In the genomic region with DNA sequence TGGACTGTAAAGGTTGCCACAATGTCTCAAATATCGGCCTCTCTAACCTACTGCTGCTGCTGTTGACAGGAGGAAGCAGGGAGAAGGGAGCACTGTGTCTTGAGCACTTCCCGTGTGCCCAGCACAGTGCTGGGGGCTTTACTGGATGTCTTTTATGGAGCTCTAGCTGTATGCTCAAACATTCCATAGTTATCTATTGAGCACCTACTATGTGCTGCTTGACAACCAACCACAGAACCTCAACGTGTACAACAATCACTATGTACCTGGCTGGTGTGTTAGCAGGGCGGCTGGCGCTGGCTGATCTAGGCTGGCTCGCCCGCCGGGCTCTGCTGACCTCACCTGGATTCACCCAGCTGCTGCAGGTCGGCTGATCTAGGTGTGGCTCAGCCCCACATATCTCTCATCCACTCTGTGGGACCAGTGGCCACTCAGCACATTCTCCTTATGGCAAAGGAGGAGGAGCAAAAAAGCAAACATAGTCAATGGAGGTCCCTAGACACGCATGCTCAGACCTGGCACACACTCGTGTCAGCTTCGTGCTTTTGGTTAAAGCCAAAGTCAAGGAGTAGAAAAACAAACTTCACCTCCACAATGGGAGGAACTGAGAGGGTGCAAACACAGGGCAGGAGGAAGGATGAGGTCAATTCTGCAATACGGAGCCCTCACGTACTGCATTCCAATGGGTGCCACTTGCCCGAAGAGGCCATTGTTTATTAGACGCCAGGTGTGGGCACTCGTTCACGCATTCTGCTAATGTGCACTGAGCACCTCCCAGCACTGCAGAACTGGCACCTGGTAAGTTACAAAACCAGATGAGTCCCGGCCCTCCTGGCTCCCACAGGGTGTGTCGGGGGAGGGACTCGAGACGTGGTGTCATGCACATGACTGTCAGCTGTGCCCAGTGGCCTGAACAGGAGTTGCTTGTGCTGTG, we compare ENCODE assay signal across 16 cellular contexts.
A peak's percentile ranks its signal among the peaks of the same experiment; 100 is the strongest.
DNase-seq lines count a peak whose midpoint lies in the region; ATAC-seq and TF ChIP-seq lines count a peak whose summit lies in the region.
"Had no signal": no experiment of that assay in that cellular context is flagged by ENCODE, and none has a peak within 500 bp of the region (broad histone marks: within the 10 kb centered on the region; RNA-seq: fewer than 3 reads in every experiment).

No MANE protein-coding gene starts in this region.

- H3K27me3 Mint-ChIP-seq in WTC11 (ENCODE audit: low read depth) (no peaks in the 10 kb centered on the region), MCF 10A (ENCODE audit: insufficient read depth, unreplicated experiment) (no peaks in the 10 kb centered on the region)
- H3K27me3 Mint-ChIP-seq in effector memory CD8-positive, alpha-beta T cell, result no peaks in the 10 kb centered on the region

- peaks cover 0 to 5% of the 10 kb centered on the region in 2 experiments for H3K27me3 ChIP-seq in mesenchymal stem cell (ENCODE audit: control insufficient read depth in 1 of 2, insufficient read depth in 1 of 2, low read length in 2 of 2)
- H3K27me3 ChIP-seq: heart right ventricle had no signal

- DNase-seq in DMS79 (lab: John Stamatoyannopoulos, UW) (peak; percentile 93), NCI-H2107 (lab: John Stamatoyannopoulos, UW) (peak; percentile 85), WTC11 (ENCODE audit: low spot score) (no peak), mesenchymal stem cell (no peak), MCF 10A (ENCODE audit: unreplicated experiment) (no peak), AML-193 (lab: John Stamatoyannopoulos, UW) (no peak)
- DNase-seq in effector memory CD8-positive, alpha-beta T cell, result no peak
- DNase-seq: activated CD4-positive, alpha-beta T cell treated with anti-CD3 and anti-CD28 coated beads, Interleukin-2, amount 10 ng/mL, durations not matched to agents 24 days and 14 days; activated T-cell treated with anti-CD3 and anti-CD28 coated beads, Interleukin-2, amount 50 U/mL, for 72 hours; amniotic stem cell; C1 segment of cervical spinal cord; erythroblast; heart right ventricle; left ventricle myocardium inferior had no signal

- peak overlapping the region in 1 of 2 experiments; percentile 47 for H3K4ac ChIP-seq in mesenchymal stem cell (ENCODE audit: low read depth in 1 of 2, low read length in 2 of 2)

- H3K27ac Mint-ChIP-seq in WTC11 (no peak overlapping the region), MCF 10A (ENCODE audit: low read depth, unreplicated experiment) (no peak overlapping the region)
- H3K27ac Mint-ChIP-seq in effector memory CD8-positive, alpha-beta T cell, result no peak overlapping the region
- H3K27ac Mint-ChIP-seq: activated CD4-positive, alpha-beta T cell treated with anti-CD3 and anti-CD28 coated beads, Interleukin-2, amount 10 ng/mL, durations not matched to agents 24 days and 14 days; activated T-cell treated with anti-CD3 and anti-CD28 coated beads, Interleukin-2, amount 50 U/mL, for 72 hours had no signal

- peak overlapping the region; percentile 51 to 79 for H2BK12ac ChIP-seq in mesenchymal stem cell (ENCODE audit: low read length in 2 of 2)

- no peak overlapping the region for H3K4me3 Mint-ChIP-seq in WTC11
- H3K4me3 Mint-ChIP-seq in MCF 10A (ENCODE audit: unreplicated experiment), result no peak overlapping the region
- no peak overlapping the region for H3K4me3 Mint-ChIP-seq in effector memory CD8-positive, alpha-beta T cell
- H3K4me3 Mint-ChIP-seq: activated CD4-positive, alpha-beta T cell treated with anti-CD3 and anti-CD28 coated beads, Interleukin-2, amount 10 ng/mL, durations not matched to agents 24 days and 14 days; activated T-cell treated with anti-CD3 and anti-CD28 coated beads, Interleukin-2, amount 50 U/mL, for 72 hours; natural killer cell treated with Interleukin-12 subunit alpha and Interleukin-12 subunit beta and Interleukin-15 and Interleukin-18, amount 100 ng/mL, for 72 hours had no signal

- H3K9me3 ChIP-seq in mesenchymal stem cell (ENCODE audit: control insufficient read depth, low read length), result no peaks in the 10 kb centered on the region
- H3K9me3 ChIP-seq: heart right ventricle, left ventricle myocardium inferior had no signal

- 95% methylated on average over 22 of the region's 22 CpGs for WGBS in mesenchymal stem cell

- peak; percentile 33; the same call in 1 of the 2 replicates for ATAC-seq in WTC11
- no peak for ATAC-seq in GM19324 (IDR thresholded peaks at IDR 0.05; ENCODE audit: low FRiP score, unreplicated experiment)
- no peak for ATAC-seq in effector memory CD8-positive, alpha-beta T cell (replicated peaks)
- ATAC-seq: activated T-cell treated with anti-CD3 and anti-CD28 coated beads, Interleukin-2, amount 50 U/mL, for 72 hours; heart right ventricle; natural killer cell treated with Interleukin-12 subunit alpha and Interleukin-12 subunit beta and Interleukin-15 and Interleukin-18, amount 100 ng/mL, for 72 hours had no signal

- no peak overlapping the region for H3K9ac ChIP-seq in mesenchymal stem cell (ENCODE audit: low read length)

- no peak overlapping the region for H2BK120ac ChIP-seq in mesenchymal stem cell (ENCODE audit: low read depth, low read length)

- H2AFZ ChIP-seq in mesenchymal stem cell (ENCODE audit: low read depth, low read length), result no peak overlapping the region

- BruUV-seq in MCF 10A (replicated peaks; lab: Mats Ljungman, UMichigan), result no TSS peak

- H3K27ac ChIP-seq in mesenchymal stem cell (ENCODE audit: low read length, poor library complexity, severe bottlenecking), result no peak overlapping the region
- H3K27ac ChIP-seq: left ventricle myocardium inferior had no signal

- H3K4me1 ChIP-seq in mesenchymal stem cell (ENCODE audit: control insufficient read depth, insufficient read depth, low read depth, low read length), result peaks cover 27% of the 10 kb centered on the region

- H2BK5ac ChIP-seq in mesenchymal stem cell (ENCODE audit: low read depth, low read length, poor library complexity, severe bottlenecking), result no peak overlapping the region

- TF ChIP-seq CTCF in WTC11 (IDR thresholded peaks at IDR 0.05) (no peak), MCF 10A (IDR thresholded peaks at IDR 0.05; ENCODE audit: unreplicated experiment) (no peak)

- H3K23ac ChIP-seq in mesenchymal stem cell (ENCODE audit: low read length in 2 of 2), result no peak overlapping the region

- H3K36me3 ChIP-seq in mesenchymal stem cell (ENCODE audit: control insufficient read depth in 1 of 2, insufficient read depth in 2 of 2, low read depth in 1 of 2, low read length in 2 of 2), result no peaks in the 10 kb centered on the region
- H3K36me3 ChIP-seq: heart right ventricle, left ventricle myocardium inferior had no signal

- POLR2A ChIA-PET in WTC11 (lab: Charles Lee) (no interaction called here), MCF 10A (lab: Yijun Ruan, JAX) (interaction anchor here (0.6 to 1.4 kb wide), 3 partner anchors 31 to 201 kb away, joined by 3 read pairs; no protein-coding TSS in a partner anchor)

- H2BK15ac ChIP-seq in mesenchymal stem cell (ENCODE audit: low read depth, poor library complexity, severe bottlenecking), result peak overlapping the region; percentile 29

- intact Hi-C loops in MCF 10A (cut with micrococcal nuclease), result no loop called here

- H3K36me3 Mint-ChIP-seq in WTC11, result no peaks in the 10 kb centered on the region
- no peaks in the 10 kb centered on the region for H3K36me3 Mint-ChIP-seq in MCF 10A (ENCODE audit: insufficient read depth, unreplicated experiment)
- no peaks in the 10 kb centered on the region for H3K36me3 Mint-ChIP-seq in effector memory CD8-positive, alpha-beta T cell (ENCODE audit: insufficient read depth)
- H3K36me3 Mint-ChIP-seq: natural killer cell treated with Interleukin-12 subunit alpha and Interleukin-12 subunit beta and Interleukin-15 and Interleukin-18, amount 100 ng/mL, for 72 hours had no signal

- no peak overlapping the region for H3K4me3 ChIP-seq in mesenchymal stem cell (ENCODE audit: insufficient read depth in 1 of 2, low read depth in 1 of 2, low read length in 2 of 2)
- H3K4me3 ChIP-seq: heart right ventricle, left ventricle myocardium inferior had no signal

- peak overlapping the region; percentile 39 for H4K8ac ChIP-seq in mesenchymal stem cell (ENCODE audit: low read length)

- H3K14ac ChIP-seq in mesenchymal stem cell (ENCODE audit: low read length in 2 of 2), result no peak overlapping the region

- H3K18ac ChIP-seq in mesenchymal stem cell (ENCODE audit: low read depth in 1 of 2, low read length in 2 of 2), result peak overlapping the region; percentile 7 to 82

- H3K79me1 ChIP-seq in mesenchymal stem cell (replicated peaks; ENCODE audit: low read length, poor library complexity, severe bottlenecking), result no peaks in the 10 kb centered on the region

- H3K4me2 ChIP-seq in mesenchymal stem cell (ENCODE audit: low read length, poor library complexity, severe bottlenecking), result no peak overlapping the region

- H3K4me1 Mint-ChIP-seq in WTC11, result peaks cover 5% of the 10 kb centered on the region
- H3K4me1 Mint-ChIP-seq in MCF 10A (ENCODE audit: insufficient read depth, unreplicated experiment), result peaks cover 33% of the 10 kb centered on the region
- peaks cover 17 to 18% of the 10 kb centered on the region in 2 donors for H3K4me1 Mint-ChIP-seq in effector memory CD8-positive, alpha-beta T cell (ENCODE audit: low read depth in 2 of 2)

- peak overlapping the region; percentile 40 for H4K91ac ChIP-seq in mesenchymal stem cell (ENCODE audit: low read length)

- peak overlapping the region; percentile 24 for H2AK5ac ChIP-seq in mesenchymal stem cell (ENCODE audit: low read length, severe bottlenecking)

- no peaks in the 10 kb centered on the region for H3K9me3 Mint-ChIP-seq in WTC11
- H3K9me3 Mint-ChIP-seq in MCF 10A (ENCODE audit: unreplicated experiment), result no peaks in the 10 kb centered on the region
- H3K9me3 Mint-ChIP-seq in effector memory CD8-positive, alpha-beta T cell, result no peaks in the 10 kb centered on the region
- H3K9me3 Mint-ChIP-seq: activated CD4-positive, alpha-beta T cell treated with anti-CD3 and anti-CD28 coated beads, Interleukin-2, amount 10 ng/mL, durations not matched to agents 24 days and 14 days; activated T-cell treated with anti-CD3 and anti-CD28 coated beads, Interleukin-2, amount 50 U/mL, for 72 hours; natural killer cell treated with Interleukin-12 subunit alpha and Interleukin-12 subunit beta and Interleukin-15 and Interleukin-18, amount 100 ng/mL, for 72 hours had no signal

- CTCF ChIA-PET in WTC11 (lab: Charles Lee), result no interaction called here
- CTCF ChIA-PET in MCF 10A (lab: Yijun Ruan, JAX), result interaction anchor here (0.6 kb wide), 1 partner anchor 31 kb away, joined by 3 read pairs; no protein-coding TSS in a partner anchor

TF ChIP-seq in WTC11, 78 proteins besides CTCF, POLR2A, EP300 and RAD21 (continues in another document):
- TF ChIP-seq, protein P1, sequence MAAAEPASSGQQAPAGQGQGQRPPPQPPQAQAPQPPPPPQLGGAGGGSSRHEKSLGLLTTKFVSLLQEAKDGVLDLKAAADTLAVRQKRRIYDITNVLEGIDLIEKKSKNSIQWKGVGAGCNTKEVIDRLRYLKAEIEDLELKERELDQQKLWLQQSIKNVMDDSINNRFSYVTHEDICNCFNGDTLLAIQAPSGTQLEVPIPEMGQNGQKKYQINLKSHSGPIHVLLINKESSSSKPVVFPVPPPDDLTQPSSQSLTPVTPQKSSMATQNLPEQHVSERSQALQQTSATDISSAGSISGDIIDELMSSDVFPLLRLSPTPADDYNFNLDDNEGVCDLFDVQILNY (CRISPR knock-in tag; IDR thresholded peaks at IDR 0.05), result no peak
- TF ChIP-seq ZBTB21 (CRISPR knock-in tag; IDR thresholded peaks at IDR 0.05; ENCODE audit: borderline replicate concordance) (no peak), ZNF416 (CRISPR knock-in tag; IDR thresholded peaks at IDR 0.05) (no peak), SMAD3 (CRISPR knock-in tag; IDR thresholded peaks at IDR 0.05; ENCODE audit: borderline replicate concordance) (no peak)

Comparison
In these comparisons a context has a peak if more than half of its experiments do, and no peak if none do; other contexts are left out.
1. DNase-seq: peak in DMS79 (single experiment) and NCI-H2107 (single experiment); none in WTC11 (single experiment), mesenchymal stem cell (single experiment), MCF 10A (single experiment), AML-193 (0 of 2) and effector memory CD8-positive, alpha-beta T cell (0 of 3).